25 cellular contexts compared by ENCODE assay signal in genomic region chr18:42296192-42296591, GRCh38.
DNase-seq lines count a peak whose midpoint lies in the region; ATAC-seq, FAIRE-seq and TF ChIP-seq lines count a peak whose summit lies in the region.
"Had no signal": no experiment of that assay in that cellular context is flagged by ENCODE, and none has a peak within 500 bp of the region (broad histone marks: within the 10 kb centered on the region; RNA-seq: fewer than 3 reads in every experiment).

No MANE protein-coding gene starts in this region.

- no peak overlapping the region for H3K4me3 ChIP-seq in adrenal gland
- H3K4me3 ChIP-seq: A549; BLaER1 treated with 17β-estradiol and CSF1 and Interleukin-3, amounts not matched to agents 10 nM and 100 nM; GM12878; GM23248 had no signal

- H3K27ac Mint-ChIP-seq in stimulated activated effector memory CD8-positive, alpha-beta T cell treated with anti-CD3 and anti-CD28 coated beads, Interleukin-12 subunit alpha, Interleukin-12 subunit beta, amount 100 ng/mL, for 72 hours = no peak overlapping the region
- H3K27ac Mint-ChIP-seq: CD14-positive monocyte; CD4-positive, alpha-beta T cell; CD8-positive, alpha-beta memory T cell had no signal

- no peaks in the 10 kb centered on the region for H3K36me3 Mint-ChIP-seq in stimulated activated effector memory CD8-positive, alpha-beta T cell treated with anti-CD3 and anti-CD28 coated beads, Interleukin-12 subunit alpha, Interleukin-12 subunit beta, amount 100 ng/mL, for 72 hours
- H3K36me3 Mint-ChIP-seq: CD14-positive monocyte; CD8-positive, alpha-beta memory T cell had no signal

- no peak for DNase-seq in D721Med (ENCODE audit: insufficient read length, low spot score)
- DNase-seq in RPMI7951 (ENCODE audit: low read depth) = peak; percentile 22
- peak; percentile 48 for DNase-seq in astrocyte of the hippocampus (ENCODE audit: low read depth, low spot score)
- no peak for DNase-seq in stimulated activated effector memory CD8-positive, alpha-beta T cell treated with anti-CD3 and anti-CD28 coated beads, Interleukin-12 subunit alpha, Interleukin-12 subunit beta, amount 100 ng/mL, for 72 hours (ENCODE audit: low spot score in 2 of 2)
- DNase-seq in EL = no peak
- no peak for DNase-seq in adrenal gland
- no peak for DNase-seq in SIG-M5 treated with dmso at 0.1 percent for 504 hours (lab: John Stamatoyannopoulos, UW; ENCODE audit: unreplicated experiment)
- DNase-seq: 8988T; ACHN; AML-193; BE2C; CD4-positive, alpha-beta T cell; CD8-positive, alpha-beta memory T cell; DMS53; DMS79 treated with DMSO at 0.1 percent for 48 hours; H7; HCEC 1CT had no signal

- ATAC-seq in stimulated activated effector memory CD8-positive, alpha-beta T cell treated with anti-CD3 and anti-CD28 coated beads, Interleukin-12 subunit alpha, Interleukin-12 subunit beta, amount 100 ng/mL, for 72 hours = peak; percentile 46
- ATAC-seq: A549, GM12878 had no signal

- no peaks in the 10 kb centered on the region for H3K4me1 ChIP-seq in adrenal gland (replicated peaks in 1 of 2)
- H3K4me1 ChIP-seq: A549; BE2C; BLaER1 treated with 17β-estradiol and CSF1 and Interleukin-3, amounts not matched to agents 10 nM and 100 nM had no signal

- peak; percentile 78 for FAIRE-seq in D721Med (lab: Jason Lieb, UNC)
- FAIRE-seq: A549, G401.6, GM12878, GM19239, H1 had no signal

- no peak for TF ChIP-seq CTCF in D721Med (IDR thresholded peaks at IDR 0.05; ENCODE audit: insufficient read depth, missing control alignments)
- no peak for TF ChIP-seq CTCF in adrenal gland (IDR thresholded peaks at IDR 0.05)

- no peak for TF ChIP-seq POLR2A in adrenal gland (IDR thresholded peaks at IDR 0.05)

- no peak overlapping the region for H3K4me3 Mint-ChIP-seq in stimulated activated effector memory CD8-positive, alpha-beta T cell treated with anti-CD3 and anti-CD28 coated beads, Interleukin-12 subunit alpha, Interleukin-12 subunit beta, amount 100 ng/mL, for 72 hours
- H3K4me3 Mint-ChIP-seq: CD14-positive monocyte; CD4-positive, alpha-beta T cell; CD8-positive, alpha-beta memory T cell had no signal

- 88 to 97% (median 96%) methylated on average over 1 of the region's 1 CpG for WGBS in adrenal gland, 4 donors

- no peaks in the 10 kb centered on the region for H3K9me3 ChIP-seq in adrenal gland (replicated peaks in 1 of 3)
- H3K9me3 ChIP-seq: A549; BE2C; BLaER1 treated with 17β-estradiol and CSF1 and Interleukin-3, amounts not matched to agents 10 nM and 100 nM had no signal

- no peaks in the 10 kb centered on the region for H3K27me3 ChIP-seq in adrenal gland
- H3K27me3 ChIP-seq: BE2C; BLaER1 treated with 17β-estradiol and CSF1 and Interleukin-3, amounts not matched to agents 10 nM and 100 nM had no signal

- peaks cover 6% of the 10 kb centered on the region for H3K4me1 Mint-ChIP-seq in stimulated activated effector memory CD8-positive, alpha-beta T cell treated with anti-CD3 and anti-CD28 coated beads, Interleukin-12 subunit alpha, Interleukin-12 subunit beta, amount 100 ng/mL, for 72 hours
- H3K4me1 Mint-ChIP-seq: CD14-positive monocyte; CD8-positive, alpha-beta memory T cell had no signal

- no peaks in the 10 kb centered on the region for H3K36me3 ChIP-seq in adrenal gland (replicated peaks in 1 of 2)
- H3K36me3 ChIP-seq: BE2C; BLaER1 treated with 17β-estradiol and CSF1 and Interleukin-3, amounts not matched to agents 10 nM and 100 nM had no signal

- no peak overlapping the region for H3K27ac ChIP-seq in adrenal gland
- H3K27ac ChIP-seq: A549; BLaER1 treated with 17β-estradiol and CSF1 and Interleukin-3, amounts not matched to agents 10 nM and 100 nM; GM23248 had no signal

- no peaks in the 10 kb centered on the region for H3K9me3 Mint-ChIP-seq in stimulated activated effector memory CD8-positive, alpha-beta T cell treated with anti-CD3 and anti-CD28 coated beads, Interleukin-12 subunit alpha, Interleukin-12 subunit beta, amount 100 ng/mL, for 72 hours
- H3K9me3 Mint-ChIP-seq: CD14-positive monocyte; CD4-positive, alpha-beta T cell had no signal

- intact Hi-C loops in adrenal gland (cut with DNase I) = loop anchor here in 1 of 2 donors (5.0 to 10.0 kb wide), 3 partner anchors 179 to 976 kb away; no protein-coding TSS in a partner anchor

Comparison
In these comparisons a context has a peak if more than half of its experiments do, and no peak if none do; other contexts are left out.
1. DNase-seq: peak in RPMI7951 (single experiment) and astrocyte of the hippocampus (single experiment); none in D721Med (single experiment), stimulated activated effector memory CD8-positive, alpha-beta T cell treated with anti-CD3 and anti-CD28 coated beads, Interleukin-12 subunit alpha, Interleukin-12 subunit beta, amount 100 ng/mL, for 72 hours (0 of 2), EL (single experiment), adrenal gland (0 of 7) and SIG-M5 treated with dmso at 0.1 percent for 504 hours (single experiment).